ENCODE assay signal across 26 cellular contexts in the genomic region with DNA sequence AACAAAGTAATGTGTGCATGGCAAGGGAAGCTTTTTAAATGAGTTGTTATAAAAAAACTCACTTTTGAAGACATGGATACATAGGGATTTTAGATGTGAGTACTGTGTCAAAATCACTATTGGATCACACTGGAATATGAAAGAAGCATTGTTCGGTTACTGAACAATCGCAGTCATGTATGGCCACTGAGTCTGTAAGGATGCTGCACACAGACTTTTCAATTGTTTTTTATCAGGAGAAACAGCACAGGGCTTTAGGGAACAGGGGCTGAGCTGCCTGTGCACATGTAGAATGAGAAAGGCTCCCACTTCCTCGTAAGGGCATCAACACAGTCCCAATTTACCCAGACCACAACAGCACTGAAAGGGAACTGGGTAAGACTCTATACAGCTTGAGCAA.
"Had no signal": no experiment of that assay in that cellular context is flagged by ENCODE, and none has a peak within 500 bp of the region (broad histone marks: within the 10 kb centered on the region; RNA-seq: fewer than 3 reads in every experiment).

No MANE protein-coding gene starts in this region.

- H3K9me3 ChIP-seq: neutrophil, testis, uterus had no signal

- H3K36me3 Mint-ChIP-seq: activated naive CD8-positive, alpha-beta T cell treated with anti-CD3 and anti-CD28 coated beads, Interleukin-2, amount 10 ng/mL, durations not matched to agents 7 days and 5 days; stimulated activated effector memory CD8-positive, alpha-beta T cell treated with anti-CD3 and anti-CD28 coated beads, Interleukin-12 subunit alpha, Interleukin-12 subunit beta, amount 100 ng/mL, for 72 hours had no signal

- DNase-seq: activated CD4-positive, alpha-beta T cell treated with anti-CD3 and anti-CD28 coated beads for 1 hour; activated CD4-positive, alpha-beta T cell treated with anti-CD3 and anti-CD28 coated beads, Interleukin-2, amount 50 U/mL, for 4 hours; activated CD8-positive, alpha-beta memory T cell treated with anti-CD3 and anti-CD28 coated beads for 24 hours; activated CD8-positive, alpha-beta memory T cell treated with anti-CD3 and anti-CD28 coated beads, Interleukin-2, amount 50 U/mL, for 4 hours; activated naive CD4-positive, alpha-beta T cell treated with anti-CD3 and anti-CD28 coated beads for 36 hours; activated naive CD8-positive, alpha-beta T cell treated with anti-CD3 and anti-CD28 coated beads, Interleukin-2, amount 10 ng/mL, durations not matched to agents 7 days and 5 days; activated T-cell treated with anti-CD3 and anti-CD28 coated beads, Interleukin-2, amount 50 U/mL, for 24 hours; amniotic stem cell; cerebellar nuclear complex; cortex of kidney; immature natural killer cell; kidney glomerular epithelial cell; left ventricle myocardium superior; mammary epithelial cell; small intestine; stimulated activated CD4-positive, alpha-beta T cell treated with anti-CD3 and anti-CD28 coated beads, Interleukin-2, amount 100 ng/mL, for 24 hours; stimulated activated naive CD8-positive, alpha-beta T cell treated with anti-CD3 and anti-CD28 coated beads, Interleukin-15, amount 100 ng/mL, for 72 hours; testis; trophoblast cell; uterus had no signal

- H3K27me3 ChIP-seq: neutrophil, testis, uterus had no signal

- H3K4me3 ChIP-seq: testis, uterus had no signal

- H3K4me3 Mint-ChIP-seq: activated naive CD4-positive, alpha-beta T cell treated with anti-CD3 and anti-CD28 coated beads for 36 hours; activated naive CD8-positive, alpha-beta T cell treated with anti-CD3 and anti-CD28 coated beads, Interleukin-2, amount 10 ng/mL, durations not matched to agents 7 days and 5 days; activated T-cell treated with anti-CD3 and anti-CD28 coated beads, Interleukin-2, amount 50 U/mL, for 24 hours; immature natural killer cell; natural killer cell treated with Interleukin-12 subunit alpha and Interleukin-12 subunit beta and Interleukin-15 and Interleukin-18, amount 100 ng/mL, for 72 hours; stimulated activated effector memory CD8-positive, alpha-beta T cell treated with anti-CD3 and anti-CD28 coated beads, Interleukin-12 subunit alpha, Interleukin-12 subunit beta, amount 100 ng/mL, for 72 hours; stimulated activated naive CD8-positive, alpha-beta T cell treated with anti-CD3 and anti-CD28 coated beads, Interleukin-15, amount 100 ng/mL, for 72 hours had no signal

- ATAC-seq: left ventricle myocardium superior; natural killer cell treated with Interleukin-12 subunit alpha and Interleukin-12 subunit beta and Interleukin-15 and Interleukin-18, amount 100 ng/mL, for 72 hours; sciatic nerve; stimulated activated effector memory CD8-positive, alpha-beta T cell treated with anti-CD3 and anti-CD28 coated beads, Interleukin-12 subunit alpha, Interleukin-12 subunit beta, amount 100 ng/mL, for 72 hours; stimulated activated naive CD8-positive, alpha-beta T cell treated with anti-CD3 and anti-CD28 coated beads, Interleukin-15, amount 100 ng/mL, for 72 hours had no signal

- H3K27ac ChIP-seq: epithelial cell of prostate, neutrophil, parathyroid adenoma, testis, uterus had no signal

- H3K36me3 ChIP-seq: neutrophil, uterus had no signal

- H3K4me1 Mint-ChIP-seq: activated naive CD8-positive, alpha-beta T cell treated with anti-CD3 and anti-CD28 coated beads, Interleukin-2, amount 10 ng/mL, durations not matched to agents 7 days and 5 days; immature natural killer cell; stimulated activated effector memory CD8-positive, alpha-beta T cell treated with anti-CD3 and anti-CD28 coated beads, Interleukin-12 subunit alpha, Interleukin-12 subunit beta, amount 100 ng/mL, for 72 hours; stimulated activated naive CD8-positive, alpha-beta T cell treated with anti-CD3 and anti-CD28 coated beads, Interleukin-15, amount 100 ng/mL, for 72 hours had no signal

- H3K27ac Mint-ChIP-seq: activated naive CD4-positive, alpha-beta T cell treated with anti-CD3 and anti-CD28 coated beads for 36 hours; activated naive CD8-positive, alpha-beta T cell treated with anti-CD3 and anti-CD28 coated beads, Interleukin-2, amount 10 ng/mL, durations not matched to agents 7 days and 5 days; activated T-cell treated with anti-CD3 and anti-CD28 coated beads, Interleukin-2, amount 50 U/mL, for 24 hours; immature natural killer cell; natural killer cell treated with Interleukin-12 subunit alpha and Interleukin-12 subunit beta and Interleukin-15 and Interleukin-18, amount 100 ng/mL, for 72 hours; stimulated activated effector memory CD8-positive, alpha-beta T cell treated with anti-CD3 and anti-CD28 coated beads, Interleukin-12 subunit alpha, Interleukin-12 subunit beta, amount 100 ng/mL, for 72 hours; stimulated activated naive CD8-positive, alpha-beta T cell treated with anti-CD3 and anti-CD28 coated beads, Interleukin-15, amount 100 ng/mL, for 72 hours had no signal

- H3K27me3 Mint-ChIP-seq: activated naive CD8-positive, alpha-beta T cell treated with anti-CD3 and anti-CD28 coated beads, Interleukin-2, amount 10 ng/mL, durations not matched to agents 7 days and 5 days; activated T-cell treated with anti-CD3 and anti-CD28 coated beads, Interleukin-2, amount 50 U/mL, for 24 hours; natural killer cell treated with Interleukin-12 subunit alpha and Interleukin-12 subunit beta and Interleukin-15 and Interleukin-18, amount 100 ng/mL, for 72 hours; stimulated activated naive CD8-positive, alpha-beta T cell treated with anti-CD3 and anti-CD28 coated beads, Interleukin-15, amount 100 ng/mL, for 72 hours had no signal

- H3K9me3 Mint-ChIP-seq: activated naive CD8-positive, alpha-beta T cell treated with anti-CD3 and anti-CD28 coated beads, Interleukin-2, amount 10 ng/mL, durations not matched to agents 7 days and 5 days; stimulated activated effector memory CD8-positive, alpha-beta T cell treated with anti-CD3 and anti-CD28 coated beads, Interleukin-12 subunit alpha, Interleukin-12 subunit beta, amount 100 ng/mL, for 72 hours; stimulated activated naive CD8-positive, alpha-beta T cell treated with anti-CD3 and anti-CD28 coated beads, Interleukin-15, amount 100 ng/mL, for 72 hours had no signal
